In genomic region chrX:3717742-3718420, GRCh38 we compare ENCODE assay signal across 19 cellular contexts.
"Had no signal": no experiment of that assay in that cellular context is flagged by ENCODE, and none has a peak within 500 bp of the region (broad histone marks: within the 10 kb centered on the region; RNA-seq: fewer than 3 reads in every experiment).

No MANE protein-coding gene starts in this region.

- DNase-seq: activated CD4-positive, alpha-beta memory T cell treated with anti-CD3 and anti-CD28 coated beads, Interleukin-2, amount 10 ng/mL, durations not matched to agents 7 days and 5 days; activated CD4-positive, alpha-beta T cell treated with anti-CD3 and anti-CD28 coated beads for 36 hours; activated gamma-delta T cell treated with Interleukin-2 at 50 U/mL for 16 hours; activated naive CD8-positive, alpha-beta T cell treated with anti-CD3 and anti-CD28 coated beads for 36 hours; activated T-cell treated with anti-CD3 and anti-CD28 coated beads, Interleukin-2, amount 50 U/mL, for 72 hours; aorta; caudate nucleus; cortex of kidney; effector memory CD4-positive, alpha-beta T cell; immature natural killer cell; mucosa of descending colon; naive thymus-derived CD8-positive, alpha-beta T cell; occipital lobe; psoas muscle; stimulated activated CD4-positive, alpha-beta T cell treated with anti-CD3 and anti-CD28 coated beads, Interleukin-4, amount 100 ng/mL, for 24 hours; stomach; T-helper 9 cell had no signal

- H3K36me3 ChIP-seq: stomach, thoracic aorta had no signal

- H3K4me3 ChIP-seq: mucosa of descending colon, psoas muscle, stomach, thoracic aorta had no signal

- H3K4me1 ChIP-seq: psoas muscle had no signal

- H3K27ac ChIP-seq: psoas muscle, stomach, thoracic aorta, VCaP had no signal

- ATAC-seq: activated CD4-positive, alpha-beta T cell treated with anti-CD3 and anti-CD28 coated beads for 36 hours; activated T-cell treated with anti-CD3 and anti-CD28 coated beads, Interleukin-2, amount 50 U/mL, for 72 hours; mucosa of descending colon; naive thymus-derived CD8-positive, alpha-beta T cell; psoas muscle had no signal

- H3K9me3 ChIP-seq: mucosa of descending colon, psoas muscle, stomach, thoracic aorta had no signal
